In genomic region chr3:99410789-99411311, GRCh38 we compare ENCODE assay signal across 10 cellular contexts.
DNase-seq lines count a peak whose midpoint lies in the region; ATAC-seq lines count a peak whose summit lies in the region.
"Had no signal": no experiment of that assay in that cellular context is flagged by ENCODE, and none has a peak within 500 bp of the region (broad histone marks: within the 10 kb centered on the region; RNA-seq: fewer than 3 reads in every experiment).

No MANE protein-coding gene starts in this region.

- no peak overlapping the region for H3K27ac Mint-ChIP-seq in activated naive CD4-positive, alpha-beta T cell treated with anti-CD3 and anti-CD28 coated beads, Interleukin-2, amount 50 U/mL, for 72 hours

- peak; percentile 56 for ATAC-seq in GM21447 (IDR thresholded peaks at IDR 0.05; ENCODE audit: unreplicated experiment)
- no peak for ATAC-seq in activated naive CD4-positive, alpha-beta T cell treated with anti-CD3 and anti-CD28 coated beads, Interleukin-2, amount 50 U/mL, for 72 hours
- no peak for ATAC-seq in GM21381 (IDR thresholded peaks at IDR 0.05; ENCODE audit: unreplicated experiment)
- ATAC-seq: A549 had no signal

- DNase-seq in A172 (ENCODE audit: low spot score): peak; percentile 53
- DNase-seq in HT1080 (ENCODE audit: low read depth): peak; percentile 66
- peak; percentile 77 for DNase-seq in fibroblast of gingiva (ENCODE audit: low read depth)
- no peak for DNase-seq in activated naive CD4-positive, alpha-beta T cell treated with anti-CD3 and anti-CD28 coated beads, Interleukin-2, amount 50 U/mL, for 72 hours (ENCODE audit: low spot score in 2 of 2)
- DNase-seq in cerebellum (ENCODE audit: low spot score): no peak
- DNase-seq in iPS-NIHi11 (ENCODE audit: low spot score): no peak
- DNase-seq: cortex of kidney had no signal

- H3K9me3 Mint-ChIP-seq in activated naive CD4-positive, alpha-beta T cell treated with anti-CD3 and anti-CD28 coated beads, Interleukin-2, amount 50 U/mL, for 72 hours: peaks cover 0 to 8% of the 10 kb centered on the region in 2 donors

- H3K36me3 Mint-ChIP-seq in activated naive CD4-positive, alpha-beta T cell treated with anti-CD3 and anti-CD28 coated beads, Interleukin-2, amount 50 U/mL, for 72 hours: no peaks in the 10 kb centered on the region

Comparison
In these comparisons a context has a peak if more than half of its experiments do, and no peak if none do; other contexts are left out.
1. DNase-seq: peak in A172 (single experiment), HT1080 (single experiment) and fibroblast of gingiva (single experiment); none in activated naive CD4-positive, alpha-beta T cell treated with anti-CD3 and anti-CD28 coated beads, Interleukin-2, amount 50 U/mL, for 72 hours (0 of 2), cerebellum (single experiment) and iPS-NIHi11 (single experiment).